ENCODE assay signal across 33 cellular contexts in genomic region chr4:155837203-155837796, GRCh38. TPM values are rescaled to one million over a fixed set of nuclear protein-coding genes. Genes with fewer than 3 reads are reported as not detected.
DNase-seq lines count a peak whose midpoint lies in the region; ATAC-seq and TF ChIP-seq lines count a peak whose summit lies in the region.
"Had no signal": no experiment of that assay in that cellular context is flagged by ENCODE, and none has a peak within 500 bp of the region (broad histone marks: within the 10 kb centered on the region; RNA-seq: fewer than 3 reads in every experiment).

No MANE protein-coding gene starts in this region.

- H3K27me3 ChIP-seq in H7 (ENCODE audit: control insufficient read depth, insufficient read depth, low read length) (no peaks in the 10 kb centered on the region), esophagus squamous epithelium (no peaks in the 10 kb centered on the region)
- H3K27me3 ChIP-seq: heart right ventricle, testis had no signal

- H3K36me3 ChIP-seq in H7 (replicated peaks; ENCODE audit: control insufficient read depth, insufficient read depth, low read length) (no peaks in the 10 kb centered on the region), esophagus squamous epithelium (no peaks in the 10 kb centered on the region)
- H3K36me3 ChIP-seq: heart right ventricle, WERI-Rb-1 had no signal

- H3K27ac ChIP-seq in esophagus squamous epithelium, result no peak overlapping the region
- H3K27ac ChIP-seq: heart right ventricle, skin epidermis, testis, WERI-Rb-1 had no signal

- TF ChIP-seq POLR2A in esophagus squamous epithelium (IDR thresholded peaks at IDR 0.05), result no peak

- intact Hi-C loops in esophagus squamous epithelium (cut with DNase I), result no loop called here

- H3K9me3 ChIP-seq in esophagus squamous epithelium, result no peaks in the 10 kb centered on the region
- H3K9me3 ChIP-seq: heart right ventricle, testis had no signal

- WGBS in esophagus squamous epithelium, 2 donors, result 44 to 53% methylated on average over 1 of the region's 1 CpG

- DNase-seq in activated CD4-positive, alpha-beta T cell treated with anti-CD3 and anti-CD28 coated beads for 48 hours, result no peak
- no peak for DNase-seq in H7
- no peak for DNase-seq in NCI-H1105 (lab: John Stamatoyannopoulos, UW)
- DNase-seq in esophagus squamous epithelium (lab: John Stamatoyannopoulos, UW), result no peak
- DNase-seq: activated CD4-positive, alpha-beta T cell treated with anti-CD3 and anti-CD28 coated beads for 4 hours; activated CD8-positive, alpha-beta memory T cell treated with anti-CD3 and anti-CD28 coated beads for 24 hours; activated effector memory CD4-positive, alpha-beta T cell treated with Interleukin-2 at 50 U/mL for 16 hours; activated naive CD8-positive, alpha-beta T cell treated with anti-CD3 and anti-CD28 coated beads for 36 hours; aorta; DMS79; HCEC 1CT; heart right ventricle; Karpas-422; MV-4-11; NCI-H146; NCI-H446; RPMI8226; stimulated activated naive CD4-positive, alpha-beta T cell treated with Interleukin-2 at 50 U/mL for 16 hours; T-cell; testis; WERI-Rb-1 had no signal

- no peak overlapping the region for H3K4me3 ChIP-seq in H7 (ENCODE audit: insufficient read depth, low read depth, low read length)
- no peak overlapping the region for H3K4me3 ChIP-seq in esophagus squamous epithelium
- H3K4me3 ChIP-seq: heart right ventricle, skin epidermis, testis had no signal

- no peak for TF ChIP-seq CTCF in esophagus squamous epithelium (IDR thresholded peaks at IDR 0.05)

- no peaks in the 10 kb centered on the region for H3K4me1 ChIP-seq in esophagus squamous epithelium
- H3K4me1 ChIP-seq: heart right ventricle, testis had no signal

- ATAC-seq in GM18502 (IDR thresholded peaks at IDR 0.05; ENCODE audit: poor library complexity, unreplicated experiment), result peak; percentile 63
- peak; percentile 55 for ATAC-seq in GM19324 (IDR thresholded peaks at IDR 0.05; ENCODE audit: low FRiP score, unreplicated experiment)
- peak; percentile 64 for ATAC-seq in HG02642 (IDR thresholded peaks at IDR 0.05; ENCODE audit: poor library complexity, unreplicated experiment)
- ATAC-seq in HG03565 (IDR thresholded peaks at IDR 0.05; ENCODE audit: unreplicated experiment), result peak; percentile 45
- ATAC-seq: heart right ventricle, T-cell had no signal

RNA-seq across cellular contexts. Expression of gene ASIC5, which starts 28.8 kb away (rescaled TPM):
- total RNA-seq in H7 (2014; rRNA removed; shearing (Covaris generic)), result not detected in 2 replicates
- total RNA-seq in esophagus squamous epithelium, result not detected
- total RNA-seq: activated naive CD8-positive, alpha-beta T cell treated with anti-CD3 and anti-CD28 coated beads for 36 hours; aorta; bronchial epithelial cell; frontal cortex; heart right ventricle; liver; mesenteric fat pad; OCI-LY7; SK-MEL-5; T-cell; testis; urinary bladder had no signal
